In the genomic region with DNA sequence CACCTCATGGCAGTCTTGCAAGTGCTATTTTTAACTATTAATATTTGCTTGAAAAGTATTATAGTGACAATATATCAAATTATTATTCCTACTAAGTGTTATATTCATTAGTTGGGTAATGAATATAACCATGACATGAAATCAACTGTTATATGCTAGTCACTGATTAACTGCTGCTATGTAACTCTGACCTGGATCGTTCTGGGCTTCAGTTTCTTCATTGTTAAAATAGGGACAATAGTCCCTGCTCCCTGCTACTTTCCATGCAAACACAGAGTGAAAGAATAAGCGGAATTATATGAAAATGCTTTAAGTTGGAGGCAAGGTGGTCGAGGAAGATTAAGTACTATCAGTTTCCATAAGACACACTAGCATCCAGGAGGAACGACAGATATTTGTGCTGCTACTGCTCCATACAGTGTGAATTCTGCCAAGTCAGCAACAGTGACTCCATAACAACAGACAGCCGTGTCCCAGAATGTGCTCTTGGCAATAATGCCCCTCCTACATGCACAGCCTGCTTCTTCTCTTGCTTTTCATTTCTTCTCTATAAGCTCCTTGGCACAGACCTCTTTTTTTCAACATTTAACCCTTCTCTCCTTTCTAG, we compare ENCODE assay signal across 32 cellular contexts.
DNase-seq lines count a peak whose midpoint lies in the region; ATAC-seq, FAIRE-seq and TF ChIP-seq lines count a peak whose summit lies in the region.
"Had no signal": no experiment of that assay in that cellular context is flagged by ENCODE, and none has a peak within 500 bp of the region (broad histone marks: within the 10 kb centered on the region; RNA-seq: fewer than 3 reads in every experiment).

No MANE protein-coding gene starts in this region.

- H3K4me3 Mint-ChIP-seq in progenitor cell of endocrine pancreas (ENCODE audit: low read depth), result no peak overlapping the region
- H3K4me3 Mint-ChIP-seq: activated naive CD4-positive, alpha-beta T cell treated with anti-CD3 and anti-CD28 coated beads, Interleukin-2, amount 50 U/mL, for 24 hours; mesothelial cell of epicardium; naive B cell; stimulated activated memory B cell treated with anti-CD40 and anti-IgM and Interleukin-4, amounts not matched to agents 10 μg/mL and 1 μg/mL and 100 μg/mL, for 72 hours had no signal

- peak overlapping the region; percentile 75 for H3K27ac ChIP-seq in cardiac muscle cell
- H3K27ac ChIP-seq: brain microvascular endothelial cell, GM23248, KMS-11, neutrophil, upper lobe of right lung, WERI-Rb-1 had no signal

- no peak for TF ChIP-seq CTCF in cardiac muscle cell (IDR thresholded peaks at IDR 0.05; ENCODE audit: low read depth, low read length)
- no peak for TF ChIP-seq CTCF in progenitor cell of endocrine pancreas (IDR thresholded peaks at IDR 0.05; ENCODE audit: unreplicated experiment)

- DNase-seq in cardiac muscle cell (ENCODE audit: low read depth in 1 of 2, low spot score in 1 of 2) (no peak), Right ventricle myocardium superior (no peak), progenitor cell of endocrine pancreas (ENCODE audit: low spot score, unreplicated experiment) (no peak), SKM-1 (lab: John Stamatoyannopoulos, UW; ENCODE audit: unreplicated experiment) (no peak), T-helper 1 cell (no peak)
- no peak for DNase-seq in activated effector memory CD4-positive, alpha-beta T cell treated with Interleukin-2 at 50 U/mL for 16 hours
- DNase-seq: 8988T; activated CD4-positive, alpha-beta T cell treated with anti-CD3 and anti-CD28 coated beads for 48 hours; activated T-cell treated with anti-CD3 and anti-CD28 coated beads for 4 hours; amniotic stem cell; brain microvascular endothelial cell; Calu3; DND-41; GM23248; MG63; naive B cell; NCI-H1105 treated with DMSO at 0.1 percent for 48 hours; NCI-H2029 treated with DMSO at 0.1 percent for 48 hours; NCI-H226; NCI-H774; SHP77; upper lobe of right lung; WERI-Rb-1 had no signal

- H3K36me3 ChIP-seq in cardiac muscle cell, result peaks cover 13% of the 10 kb centered on the region

- H3K27me3 ChIP-seq in cardiac muscle cell, result no peaks in the 10 kb centered on the region
- H3K27me3 ChIP-seq: brain microvascular endothelial cell, MG63, neutrophil, upper lobe of right lung had no signal

- H3K27ac Mint-ChIP-seq in progenitor cell of endocrine pancreas, result peak overlapping the region; percentile 59
- H3K27ac Mint-ChIP-seq: activated naive CD4-positive, alpha-beta T cell treated with anti-CD3 and anti-CD28 coated beads, Interleukin-2, amount 50 U/mL, for 24 hours; activated T-helper 2 cell treated with anti-CD3 and anti-CD28 coated beads, Interferon-gamma antibody, Interleukin-2, Interleukin-4, amounts not matched to agents 10 μg/mL and 5 μg/mL and 100 μg/mL, durations not matched to agents 14 hours and 24 hours and 36 hours; stimulated activated memory B cell treated with anti-CD40 and anti-IgM and Interleukin-4, amounts not matched to agents 10 μg/mL and 1 μg/mL and 100 μg/mL, for 72 hours had no signal

- H3K27me3 Mint-ChIP-seq in progenitor cell of endocrine pancreas, result no peaks in the 10 kb centered on the region
- H3K27me3 Mint-ChIP-seq: activated naive CD4-positive, alpha-beta T cell treated with anti-CD3 and anti-CD28 coated beads, Interleukin-2, amount 50 U/mL, for 24 hours; naive B cell; stimulated activated memory B cell treated with anti-CD40 and anti-IgM and Interleukin-4, amounts not matched to agents 10 μg/mL and 1 μg/mL and 100 μg/mL, for 72 hours had no signal

- intact Hi-C loops in Right ventricle myocardium superior (cut with DNase I), result no loop called here

- no peak overlapping the region for H3K4me3 ChIP-seq in cardiac muscle cell
- H3K4me3 ChIP-seq: GM23248, MG63, upper lobe of right lung had no signal

- peaks cover 9% of the 10 kb centered on the region for H3K4me1 ChIP-seq in cardiac muscle cell (ENCODE audit: low read depth)

- peaks cover 4% of the 10 kb centered on the region for H3K9me3 Mint-ChIP-seq in progenitor cell of endocrine pancreas (ENCODE audit: low read depth)
- H3K9me3 Mint-ChIP-seq: activated T-helper 2 cell treated with anti-CD3 and anti-CD28 coated beads, Interferon-gamma antibody, Interleukin-2, Interleukin-4, amounts not matched to agents 10 μg/mL and 5 μg/mL and 100 μg/mL, durations not matched to agents 14 hours and 24 hours and 36 hours had no signal

- peaks cover 28% of the 10 kb centered on the region for H3K4me1 Mint-ChIP-seq in progenitor cell of endocrine pancreas (ENCODE audit: low read depth)

- no peaks in the 10 kb centered on the region for H3K9me3 ChIP-seq in cardiac muscle cell (ENCODE audit: low read depth)
- H3K9me3 ChIP-seq: neutrophil, upper lobe of right lung had no signal

- H3K36me3 Mint-ChIP-seq in progenitor cell of endocrine pancreas (ENCODE audit: insufficient read depth), result peaks cover 24% of the 10 kb centered on the region

- ATAC-seq in Right ventricle myocardium superior (ENCODE audit: poor library complexity) (no peak), HG02759 (IDR thresholded peaks at IDR 0.05; ENCODE audit: unreplicated experiment) (no peak)
- ATAC-seq: Panc1; stimulated activated memory B cell treated with anti-CD40 and anti-IgM and Interleukin-4, amounts not matched to agents 10 μg/mL and 1 μg/mL and 100 μg/mL, for 72 hours; upper lobe of right lung had no signal

- peak; percentile 51 for FAIRE-seq in islet of Langerhans (lab: Jason Lieb, UNC)
